Comparison of ENCODE assay signal across 8 cellular contexts in genomic region chr3:72487078-72487765, GRCh38. TPM values are rescaled to one million over a fixed set of nuclear protein-coding genes. Genes with fewer than 3 reads are reported as not detected.
DNase-seq lines count a peak whose midpoint lies in the region; ATAC-seq and TF ChIP-seq lines count a peak whose summit lies in the region.

No MANE protein-coding gene starts in this region.

- no peak overlapping the region for H3K27ac Mint-ChIP-seq in CD4-positive, alpha-beta T cell

- H3K9me3 Mint-ChIP-seq in CD4-positive, alpha-beta T cell: no peaks in the 10 kb centered on the region

- H3K27ac ChIP-seq in heart right ventricle: no peak overlapping the region
- no peak overlapping the region for H3K27ac ChIP-seq in CD4-positive, alpha-beta T cell (ENCODE audit: low read depth, low read length)

- CTCF ChIA-PET in CD4-positive, alpha-beta T cell (lab: Charles Lee): interaction anchor here (0.7 kb wide), 1 partner anchor 1676 kb away, joined by 3 read pairs; no protein-coding TSS in a partner anchor

- no peaks in the 10 kb centered on the region for H3K27me3 ChIP-seq in heart right ventricle
- H3K27me3 ChIP-seq in CD4-positive, alpha-beta T cell (ENCODE audit: control insufficient read depth, insufficient read depth, low read length): no peaks in the 10 kb centered on the region

- intact Hi-C loops in heart right ventricle (cut with DNase I): loop anchor here in 1 of 10 donors (5.0 kb wide), 1 partner anchor 40 kb away; the partner anchor contains the start of gene RYBP
- intact Hi-C loops in CD4-positive, alpha-beta T cell (cut with DNase I, micrococcal nuclease): no loop called here

- ATAC-seq in heart right ventricle: peak in 4 of 8 donors; percentile 20 to 59 (median 30)
- no peak for ATAC-seq in HG03521 (IDR thresholded peaks at IDR 0.05; ENCODE audit: unreplicated experiment)
- ATAC-seq in CD4-positive, alpha-beta T cell (ENCODE audit: poor library complexity): no peak

- POLR2A ChIA-PET in CD4-positive, alpha-beta T cell (lab: Charles Lee): no interaction called here

- no peaks in the 10 kb centered on the region for H3K36me3 ChIP-seq in heart right ventricle

- no peaks in the 10 kb centered on the region for H3K27me3 Mint-ChIP-seq in CD4-positive, alpha-beta T cell

- H3K36me3 Mint-ChIP-seq in CD4-positive, alpha-beta T cell (ENCODE audit: low read depth): no peaks in the 10 kb centered on the region

- no peak for TF ChIP-seq CTCF in heart right ventricle (IDR thresholded peaks at IDR 0.05)
- TF ChIP-seq CTCF in CD4-positive, alpha-beta T cell (IDR thresholded peaks at IDR 0.05): no peak

- 42 to 51% methylated on average over 11 of the region's 11 CpGs for WGBS in heart right ventricle, 2 donors

- DNase-seq in activated T-cell treated with anti-CD3 and anti-CD28 coated beads for 24 hours (ENCODE audit: low read depth) (peak; percentile 44), heart right ventricle (peak; percentile 26 to 46), RPMI8226 (no peak)
- DNase-seq in activated T-cell treated with anti-CD3 and anti-CD28 coated beads, Interleukin-2, amount 50 U/mL, for 1 hour: no peak
- DNase-seq in activated CD4-positive, alpha-beta T cell treated with anti-CD3 and anti-CD28 coated beads for 4 hours: peak; percentile 7 to 14
- DNase-seq in stimulated activated CD4-positive, alpha-beta T cell treated with anti-CD3 and anti-CD28 coated beads, Interleukin-12 subunit alpha, Interleukin-12 subunit beta, amount 100 ng/mL, for 48 hours (ENCODE audit: low read depth in 2 of 3, low spot score in 1 of 3): peak; percentile 50 to 59 (median 56)
- DNase-seq in CD4-positive, alpha-beta T cell: no peak

- H3K9me3 ChIP-seq in heart right ventricle: peaks cover 0 to 7% (median 0%) of the 10 kb centered on the region in 11 donors
- H3K9me3 ChIP-seq in CD4-positive, alpha-beta T cell (ENCODE audit: control insufficient read depth, low read length): no peaks in the 10 kb centered on the region

- no peak overlapping the region for H3K4me3 Mint-ChIP-seq in CD4-positive, alpha-beta T cell

- no peak overlapping the region for H3K4me3 ChIP-seq in heart right ventricle

- peaks cover 13% of the 10 kb centered on the region for H3K4me1 Mint-ChIP-seq in CD4-positive, alpha-beta T cell (ENCODE audit: low read depth)

- H3K4me1 ChIP-seq in heart right ventricle: peaks cover 3 to 49% (median 19%) of the 10 kb centered on the region in 9 donors

RNA-seq across cellular contexts. Expression of gene RYBP, which starts 40.8 kb away (rescaled TPM):
- 1 to 10 TPM; 6.1 to 8.3 (median 7.3) TPM for total RNA-seq in heart right ventricle
- 1 to 10 TPM; 4.0 to 4.4 TPM for polyA plus RNA-seq in heart right ventricle
- 10 to 100 TPM; 14.1 to 14.2 TPM for total RNA-seq in CD4-positive, alpha-beta T cell

Comparison
In these comparisons a context has a peak if more than half of its experiments do, and no peak if none do; other contexts are left out.
1. DNase-seq: peak in activated T-cell treated with anti-CD3 and anti-CD28 coated beads for 24 hours (single experiment), activated CD4-positive, alpha-beta T cell treated with anti-CD3 and anti-CD28 coated beads for 4 hours (2 of 2), heart right ventricle (2 of 2) and stimulated activated CD4-positive, alpha-beta T cell treated with anti-CD3 and anti-CD28 coated beads, Interleukin-12 subunit alpha, Interleukin-12 subunit beta, amount 100 ng/mL, for 48 hours (3 of 3); none in activated T-cell treated with anti-CD3 and anti-CD28 coated beads, Interleukin-2, amount 50 U/mL, for 1 hour (single experiment), RPMI8226 (single experiment) and CD4-positive, alpha-beta T cell (0 of 10).